9 cellular contexts compared by ENCODE assay signal in the genomic region with DNA sequence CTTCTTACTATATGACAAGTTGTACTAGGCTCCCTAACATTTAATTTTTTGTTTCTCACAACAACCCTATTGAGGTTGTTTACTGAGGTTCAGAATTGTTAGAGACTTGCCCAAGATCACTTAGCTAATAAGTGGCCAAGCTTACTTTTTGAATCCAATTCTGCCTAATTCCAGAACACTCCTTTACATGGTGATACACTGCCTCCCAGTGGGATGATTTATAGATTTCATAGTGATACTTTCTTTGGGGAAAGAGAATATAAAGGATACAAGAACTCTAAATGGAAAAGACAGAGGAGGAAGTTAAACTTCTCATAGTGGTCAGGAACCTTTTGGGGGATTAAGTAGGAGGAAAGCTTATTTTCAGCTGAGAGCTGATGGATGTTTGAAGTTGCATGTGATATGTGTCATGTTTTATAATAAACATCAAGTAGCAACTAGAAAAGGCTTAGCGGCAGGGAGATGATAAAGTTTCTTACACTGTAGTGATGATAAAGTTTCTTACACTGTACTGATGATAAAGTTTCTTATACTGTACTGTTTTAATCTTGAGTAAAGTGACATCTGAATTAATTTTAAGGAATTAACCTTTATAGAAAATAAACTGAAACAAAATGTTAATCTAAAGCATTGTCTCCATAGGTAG. TPM values are rescaled to one million over a fixed set of nuclear protein-coding genes. Genes with fewer than 3 reads are reported as not detected.
DNase-seq lines count a peak whose midpoint lies in the region; ATAC-seq and TF ChIP-seq lines count a peak whose summit lies in the region.
"Had no signal": no experiment of that assay in that cellular context is flagged by ENCODE, and none has a peak within 500 bp of the region (broad histone marks: within the 10 kb centered on the region; RNA-seq: fewer than 3 reads in every experiment).

No MANE protein-coding gene starts in this region.

- WGBS in liver, result 84% methylated on average over 1 of the region's 1 CpG

- H3K27me3 Mint-ChIP-seq in CD4-positive, alpha-beta T cell, result no peaks in the 10 kb centered on the region
- H3K27me3 Mint-ChIP-seq: activated CD8-positive, alpha-beta memory T cell treated with anti-CD3 and anti-CD28 coated beads, Interleukin-2, amount 10 ng/mL, durations not matched to agents 7 days and 5 days had no signal

- H3K9me2 ChIP-seq in Karpas-422 (replicated peaks; ENCODE audit: insufficient read depth, low read length), result no peaks in the 10 kb centered on the region

- no peak for TF ChIP-seq CTCF in CD4-positive, alpha-beta T cell (IDR thresholded peaks at IDR 0.05)
- peak; percentile 43 for TF ChIP-seq CTCF in liver (IDR thresholded peaks at IDR 0.05; ENCODE audit: low read depth, low read length, missing input control)

- H3K36me3 Mint-ChIP-seq in CD4-positive, alpha-beta T cell (ENCODE audit: low read depth), result no peaks in the 10 kb centered on the region
- H3K36me3 Mint-ChIP-seq: activated CD8-positive, alpha-beta memory T cell treated with anti-CD3 and anti-CD28 coated beads, Interleukin-2, amount 10 ng/mL, durations not matched to agents 7 days and 5 days had no signal

- no peaks in the 10 kb centered on the region for H3K9me3 Mint-ChIP-seq in CD4-positive, alpha-beta T cell

- ATAC-seq in CD4-positive, alpha-beta T cell (ENCODE audit: poor library complexity), result peak; percentile 70
- ATAC-seq in GM18907 (IDR thresholded peaks at IDR 0.05; ENCODE audit: unreplicated experiment), result no peak
- ATAC-seq in HG03175 (IDR thresholded peaks at IDR 0.05; ENCODE audit: unreplicated experiment), result no peak
- ATAC-seq: activated CD8-positive, alpha-beta memory T cell treated with anti-CD3 and anti-CD28 coated beads, Interleukin-2, amount 10 ng/mL, durations not matched to agents 7 days and 5 days had no signal

- H3K79me2 ChIP-seq in Karpas-422 (ENCODE audit: low read length), result peaks cover 96% of the 10 kb centered on the region

- H3K9ac ChIP-seq in Karpas-422 (ENCODE audit: low read length) (no peak overlapping the region), adipocyte (ENCODE audit: low read length) (no peak overlapping the region), liver (ENCODE audit: low read depth in 1 of 2, low read length in 2 of 2) (no peak overlapping the region)

- peak overlapping the region; percentile 62 for H3K27ac Mint-ChIP-seq in CD4-positive, alpha-beta T cell
- H3K27ac Mint-ChIP-seq: activated CD8-positive, alpha-beta memory T cell treated with anti-CD3 and anti-CD28 coated beads, Interleukin-2, amount 10 ng/mL, durations not matched to agents 7 days and 5 days had no signal

- H3K4me3 ChIP-seq in Karpas-422 (ENCODE audit: low read length) (no peak overlapping the region), adipocyte (ENCODE audit: low read length) (no peak overlapping the region), liver (ENCODE audit: low read depth in 1 of 3, low read length in 3 of 3) (no peak overlapping the region)

- no peaks in the 10 kb centered on the region for H3K27me3 ChIP-seq in CD4-positive, alpha-beta T cell (ENCODE audit: control insufficient read depth, insufficient read depth, low read length)
- no peaks in the 10 kb centered on the region for H3K27me3 ChIP-seq in Karpas-422 (ENCODE audit: low read length)
- H3K27me3 ChIP-seq in adipocyte (replicated peaks; ENCODE audit: control insufficient read depth, insufficient read depth, low read length), result no peaks in the 10 kb centered on the region
- no peaks in the 10 kb centered on the region for H3K27me3 ChIP-seq in liver (ENCODE audit: control insufficient read depth in 4 of 4, insufficient read depth in 4 of 4, low read length in 3 of 4)

- intact Hi-C loops in CD4-positive, alpha-beta T cell (cut with DNase I, micrococcal nuclease), result loop anchor here in 1 of 2 experiments (1.0 to 5.0 kb wide), 4 partner anchors 14 to 143 kb away; no protein-coding TSS in a partner anchor

- peak; percentile 81 to 83 for TF ChIP-seq RAD21 in liver (IDR thresholded peaks at IDR 0.05)

- H3K4me3 Mint-ChIP-seq in CD4-positive, alpha-beta T cell, result peak overlapping the region; percentile 37
- H3K4me3 Mint-ChIP-seq: activated CD8-positive, alpha-beta memory T cell treated with anti-CD3 and anti-CD28 coated beads, Interleukin-2, amount 10 ng/mL, durations not matched to agents 7 days and 5 days had no signal

- H4K20me1 ChIP-seq in Karpas-422 (ENCODE audit: insufficient read depth, low read depth, low read length), result no peaks in the 10 kb centered on the region

- H3K4me1 ChIP-seq in Karpas-422 (ENCODE audit: low read length) (peaks cover 61% of the 10 kb centered on the region), adipocyte (ENCODE audit: control insufficient read depth, insufficient read depth, low read length) (peaks cover 10% of the 10 kb centered on the region), liver (ENCODE audit: control insufficient read depth in 4 of 4, insufficient read depth in 4 of 4, low read length in 3 of 4) (peaks cover 0 to 11% (median 5%) of the 10 kb centered on the region in 4 donors)

- no peak for DNase-seq in CD4-positive, alpha-beta T cell
- peak; percentile 46 for DNase-seq in Karpas-422
- peak; percentile 62 for DNase-seq in adipocyte (ENCODE audit: low read depth)
- DNase-seq in AG08396 (ENCODE audit: low spot score), result no peak
- DNase-seq in T1000 (lab: John Stamatoyannopoulos, UW), result no peak
- DNase-seq: activated CD8-positive, alpha-beta memory T cell treated with anti-CD3 and anti-CD28 coated beads, Interleukin-2, amount 10 ng/mL, durations not matched to agents 7 days and 5 days had no signal

- no peaks in the 10 kb centered on the region for H3K9me3 ChIP-seq in CD4-positive, alpha-beta T cell (ENCODE audit: control insufficient read depth, low read length)
- H3K9me3 ChIP-seq in Karpas-422 (ENCODE audit: low read length) (no peaks in the 10 kb centered on the region), adipocyte (ENCODE audit: control insufficient read depth, low read length) (no peaks in the 10 kb centered on the region), liver (ENCODE audit: control insufficient read depth in 4 of 4, low read length in 3 of 4) (no peaks in the 10 kb centered on the region)

- no peak overlapping the region for H3K27ac ChIP-seq in CD4-positive, alpha-beta T cell (ENCODE audit: low read depth, low read length)
- peak overlapping the region; percentile 23; the same call in 1 of the 2 replicates for H3K27ac ChIP-seq in Karpas-422 (ENCODE audit: low read length)
- no peak overlapping the region for H3K27ac ChIP-seq in liver (ENCODE audit: low read depth in 1 of 2, low read length in 2 of 2)

- no peak overlapping the region for H3K4me2 ChIP-seq in Karpas-422 (ENCODE audit: low read depth, low read length, poor library complexity, severe bottlenecking)

- H3K36me3 ChIP-seq in Karpas-422 (ENCODE audit: insufficient read depth, low read length), result no peaks in the 10 kb centered on the region
- H3K36me3 ChIP-seq in adipocyte (ENCODE audit: control insufficient read depth, insufficient read depth, low read length, severe bottlenecking), result no peaks in the 10 kb centered on the region
- no peaks in the 10 kb centered on the region for H3K36me3 ChIP-seq in liver (ENCODE audit: control insufficient read depth in 4 of 4, insufficient read depth in 3 of 4, low read depth in 1 of 4, low read length in 3 of 4)

- H3K4me1 Mint-ChIP-seq in CD4-positive, alpha-beta T cell (ENCODE audit: low read depth), result peaks cover 65% of the 10 kb centered on the region

- POLR2A ChIA-PET in CD4-positive, alpha-beta T cell (lab: Charles Lee), result interaction anchor here (1.2 kb wide), 3 partner anchors 14 to 17 kb away, joined by 3 to 7 read pairs (median 4); no protein-coding TSS in a partner anchor

- no peak overlapping the region for H2AFZ ChIP-seq in Karpas-422 (ENCODE audit: low read length)

- CTCF ChIA-PET in CD4-positive, alpha-beta T cell (lab: Charles Lee), result interaction anchor here (0.6 to 1.2 kb wide), 4 partner anchors 16 to 115 kb away, joined by 3 to 12 read pairs (median 3); no protein-coding TSS in a partner anchor

TF ChIP-seq in liver, 16 proteins besides CTCF, POLR2A, EP300 and RAD21 (continues in another document):
- no peak for TF ChIP-seq GABPA (IDR thresholded peaks at IDR 0.05 in 1 of 2, conservative IDR thresholded peaks at IDR 0.05 in 1 of 2)
- TF ChIP-seq FOXA2 (IDR thresholded peaks at IDR 0.05), result no peak
- no peak for TF ChIP-seq SP1 (IDR thresholded peaks at IDR 0.05)
- TF ChIP-seq FOXA1 (IDR thresholded peaks at IDR 0.05), result no peak
- no peak for TF ChIP-seq YY1 (IDR thresholded peaks at IDR 0.05)
- no peak for TF ChIP-seq HNF4A (conservative IDR thresholded peaks at IDR 0.05)
- TF ChIP-seq MAX (IDR thresholded peaks at IDR 0.05), result no peak
- TF ChIP-seq, protein P1, sequence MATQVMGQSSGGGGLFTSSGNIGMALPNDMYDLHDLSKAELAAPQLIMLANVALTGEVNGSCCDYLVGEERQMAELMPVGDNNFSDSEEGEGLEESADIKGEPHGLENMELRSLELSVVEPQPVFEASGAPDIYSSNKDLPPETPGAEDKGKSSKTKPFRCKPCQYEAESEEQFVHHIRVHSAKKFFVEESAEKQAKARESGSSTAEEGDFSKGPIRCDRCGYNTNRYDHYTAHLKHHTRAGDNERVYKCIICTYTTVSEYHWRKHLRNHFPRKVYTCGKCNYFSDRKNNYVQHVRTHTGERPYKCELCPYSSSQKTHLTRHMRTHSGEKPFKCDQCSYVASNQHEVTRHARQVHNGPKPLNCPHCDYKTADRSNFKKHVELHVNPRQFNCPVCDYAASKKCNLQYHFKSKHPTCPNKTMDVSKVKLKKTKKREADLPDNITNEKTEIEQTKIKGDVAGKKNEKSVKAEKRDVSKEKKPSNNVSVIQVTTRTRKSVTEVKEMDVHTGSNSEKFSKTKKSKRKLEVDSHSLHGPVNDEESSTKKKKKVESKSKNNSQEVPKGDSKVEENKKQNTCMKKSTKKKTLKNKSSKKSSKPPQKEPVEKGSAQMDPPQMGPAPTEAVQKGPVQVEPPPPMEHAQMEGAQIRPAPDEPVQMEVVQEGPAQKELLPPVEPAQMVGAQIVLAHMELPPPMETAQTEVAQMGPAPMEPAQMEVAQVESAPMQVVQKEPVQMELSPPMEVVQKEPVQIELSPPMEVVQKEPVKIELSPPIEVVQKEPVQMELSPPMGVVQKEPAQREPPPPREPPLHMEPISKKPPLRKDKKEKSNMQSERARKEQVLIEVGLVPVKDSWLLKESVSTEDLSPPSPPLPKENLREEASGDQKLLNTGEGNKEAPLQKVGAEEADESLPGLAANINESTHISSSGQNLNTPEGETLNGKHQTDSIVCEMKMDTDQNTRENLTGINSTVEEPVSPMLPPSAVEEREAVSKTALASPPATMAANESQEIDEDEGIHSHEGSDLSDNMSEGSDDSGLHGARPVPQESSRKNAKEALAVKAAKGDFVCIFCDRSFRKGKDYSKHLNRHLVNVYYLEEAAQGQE (IDR thresholded peaks at IDR 0.05), result no peak

RNA-seq across cellular contexts. Expression of gene STAG2, which starts 15.3 kb away (rescaled TPM):
- 10 to 100 TPM; 84.7 to 89.4 TPM for total RNA-seq in CD4-positive, alpha-beta T cell
- total RNA-seq in Karpas-422 (2014; rRNA removed; shearing (Covaris generic); ENCODE audit: low replicate concordance), result 75.7 and 98.4 TPM in 2 replicates
- total RNA-seq in liver, result 10 to 100 TPM; 32.5 to 71.0 TPM
- 10 to 100 TPM in 1 of 2 donors, 1 to 10 TPM in 1; 9.7 to 15.3 TPM for polyA plus RNA-seq in liver

Comparison
In these comparisons a context has a peak if more than half of its experiments do, and no peak if none do; other contexts are left out.
1. DNase-seq: peak in Karpas-422 (single experiment) and adipocyte (single experiment); none in CD4-positive, alpha-beta T cell (0 of 10), AG08396 (single experiment) and T1000 (single experiment).